In the genomic region with DNA sequence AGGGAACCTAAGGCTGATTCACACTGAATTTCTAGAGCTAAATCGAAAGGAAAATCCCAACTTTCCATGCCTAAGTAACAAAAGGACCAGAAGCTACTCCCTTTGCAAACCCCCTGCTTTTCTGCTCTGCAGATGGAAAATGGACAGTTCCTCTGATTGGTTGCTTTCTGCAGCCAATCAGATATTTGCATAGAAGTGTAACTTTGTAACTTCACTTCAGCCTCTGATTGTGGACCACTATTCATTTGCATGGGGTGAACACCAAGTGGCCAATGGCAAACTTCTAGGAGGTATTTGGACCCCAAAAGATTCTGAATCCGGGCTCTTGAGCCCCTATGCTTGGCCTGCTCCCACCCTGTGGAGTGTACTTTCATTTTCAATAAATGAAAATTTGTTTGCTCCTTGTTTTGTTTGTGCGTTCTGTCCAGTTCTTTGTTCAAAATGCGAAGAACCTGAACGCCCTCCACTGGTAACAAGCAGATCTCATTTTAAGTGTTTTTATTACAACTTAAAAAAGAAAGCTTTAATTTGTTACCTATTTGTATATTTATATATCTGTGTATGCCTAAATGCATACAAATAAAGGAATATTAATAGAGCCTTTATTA, we compare ENCODE assay signal across 10 cellular contexts. TPM values are rescaled to one million over a fixed set of nuclear protein-coding genes. Genes with fewer than 3 reads are reported as not detected.
A peak's percentile ranks its signal among the peaks of the same experiment; 100 is the strongest.
DNase-seq lines count a peak whose midpoint lies in the region; ATAC-seq, FAIRE-seq and TF ChIP-seq lines count a peak whose summit lies in the region.
"Had no signal": no experiment of that assay in that cellular context is flagged by ENCODE, and none has a peak within 500 bp of the region (broad histone marks: within the 10 kb centered on the region; RNA-seq: fewer than 3 reads in every experiment).

No MANE protein-coding gene starts in this region.

- no peaks in the 10 kb centered on the region for H3K36me3 Mint-ChIP-seq in endodermal cell (ENCODE audit: low read depth)
- H3K36me3 Mint-ChIP-seq in activated naive CD8-positive, alpha-beta T cell treated with anti-CD3 and anti-CD28 coated beads, Interleukin-2, amount 50 U/mL, for 24 hours (ENCODE audit: low read depth), result no peaks in the 10 kb centered on the region

- H3K27ac Mint-ChIP-seq in endodermal cell, result no peak overlapping the region
- H3K27ac Mint-ChIP-seq in activated naive CD8-positive, alpha-beta T cell treated with anti-CD3 and anti-CD28 coated beads, Interleukin-2, amount 50 U/mL, for 24 hours, result no peak overlapping the region
- H3K27ac Mint-ChIP-seq: progenitor cell of endocrine pancreas had no signal

- FAIRE-seq in pancreas (lab: Jason Lieb, UNC), result no peak

- no peak overlapping the region for H3K4me3 ChIP-seq in endodermal cell (ENCODE audit: low read length)
- no peak overlapping the region for H3K4me3 ChIP-seq in pancreas
- H3K4me3 ChIP-seq: PC-9 had no signal

- H3K27me3 ChIP-seq in endodermal cell (ENCODE audit: control insufficient read depth, insufficient read depth, low read length, poor library complexity, severe bottlenecking) (peaks cover 39% of the 10 kb centered on the region), pancreas (no peaks in the 10 kb centered on the region)

- H3K36me3 ChIP-seq in endodermal cell (ENCODE audit: control insufficient read depth, insufficient read depth, low read length) (no peaks in the 10 kb centered on the region), pancreas (no peaks in the 10 kb centered on the region)

- H3K27ac ChIP-seq in endodermal cell (ENCODE audit: low read depth, low read length) (no peak overlapping the region), pancreas (no peak overlapping the region)
- H3K27ac ChIP-seq: PC-9 had no signal

- no peak overlapping the region for H3K4me3 Mint-ChIP-seq in endodermal cell
- H3K4me3 Mint-ChIP-seq in activated naive CD8-positive, alpha-beta T cell treated with anti-CD3 and anti-CD28 coated beads, Interleukin-2, amount 50 U/mL, for 24 hours, result no peak overlapping the region

- H3K4me1 ChIP-seq in endodermal cell (ENCODE audit: control insufficient read depth, insufficient read depth, low read length) (no peaks in the 10 kb centered on the region), pancreas (no peaks in the 10 kb centered on the region)

- 86 to 88% methylated on average over 3 to 5 of the region's 5 CpGs for WGBS in endodermal cell (ENCODE audit: insufficient coverage in 1 of 2, insufficient read length in 1 of 2), 2 experiments
- WGBS in pancreas, 2 donors, result 42 to 63% methylated on average over 5 of the region's 5 CpGs

- H3K27me3 Mint-ChIP-seq in endodermal cell (ENCODE audit: insufficient read depth), result peaks cover 34% of the 10 kb centered on the region
- H3K27me3 Mint-ChIP-seq in activated naive CD8-positive, alpha-beta T cell treated with anti-CD3 and anti-CD28 coated beads, Interleukin-2, amount 50 U/mL, for 24 hours, result peaks cover 8% of the 10 kb centered on the region

- intact Hi-C loops in pancreas (cut with DNase I), result no loop called here

- H3K9me3 ChIP-seq in endodermal cell (ENCODE audit: control insufficient read depth, low read length) (peaks cover 3% of the 10 kb centered on the region), pancreas (no peaks in the 10 kb centered on the region)

- no peaks in the 10 kb centered on the region for H3K4me1 Mint-ChIP-seq in endodermal cell
- no peaks in the 10 kb centered on the region for H3K4me1 Mint-ChIP-seq in activated naive CD8-positive, alpha-beta T cell treated with anti-CD3 and anti-CD28 coated beads, Interleukin-2, amount 50 U/mL, for 24 hours

- TF ChIP-seq CTCF in endodermal cell (conservative IDR thresholded peaks at IDR 0.05) (peak; percentile 30), pancreas (IDR thresholded peaks at IDR 0.05) (no peak), omental fat pad (IDR thresholded peaks at IDR 0.05) (no peak)

- ATAC-seq in pancreas (peak in 3 of 4 donors; percentile 35 to 58 (median 43)), GM18907 (IDR thresholded peaks at IDR 0.05; ENCODE audit: unreplicated experiment) (no peak), omental fat pad (ENCODE audit: low FRiP score) (no peak)
- no peak for ATAC-seq in activated naive CD8-positive, alpha-beta T cell treated with anti-CD3 and anti-CD28 coated beads, Interleukin-2, amount 50 U/mL, for 24 hours

- peaks cover 6% of the 10 kb centered on the region for H3K9me3 Mint-ChIP-seq in endodermal cell
- no peaks in the 10 kb centered on the region for H3K9me3 Mint-ChIP-seq in activated naive CD8-positive, alpha-beta T cell treated with anti-CD3 and anti-CD28 coated beads, Interleukin-2, amount 50 U/mL, for 24 hours

- DNase-seq in GM04504 (ENCODE audit: low read depth), result peak; percentile 38
- DNase-seq in NCI-H2227 treated with DMSO at 0.1 percent for 48 hours (lab: John Stamatoyannopoulos, UW), result peak; percentile 56
- DNase-seq in endodermal cell, result no peak
- peak in 1 of 6 donors; percentile 2 for DNase-seq in pancreas
- no peak for DNase-seq in central memory CD4-positive, alpha-beta T cell
- DNase-seq in activated naive CD8-positive, alpha-beta T cell treated with anti-CD3 and anti-CD28 coated beads, Interleukin-2, amount 50 U/mL, for 24 hours, result no peak
- no peak for DNase-seq in omental fat pad (ENCODE audit: low spot score)

- no peak overlapping the region for H3K9ac ChIP-seq in endodermal cell (ENCODE audit: extremely low read depth, low read length, poor library complexity, severe bottlenecking)

RNA-seq across cellular contexts. Expression of a gene that starts 6.4 kb away (rescaled TPM):
- total RNA-seq in endodermal cell, result 10 to 100 TPM; 20.1 to 28.5 TPM
- 21.7 TPM for polyA plus RNA-seq in endodermal cell (2013, experiment 1 of 2)
- polyA plus RNA-seq in endodermal cell (2013, experiment 2 of 2), result 16.9 TPM
- 10 to 100 TPM; 13.4 to 36.6 (median 16.5) TPM for total RNA-seq in pancreas
- 10 to 100 TPM; 24.4 to 32.8 TPM for polyA plus RNA-seq in pancreas
- 10 to 100 TPM; 14.7 to 29.8 (median 20.8) TPM for total RNA-seq in omental fat pad

RNA-seq across cellular contexts. Expression of a gene that starts 18.4 kb away (rescaled TPM):
- 10 to 100 TPM; 18.4 to 30.3 TPM for total RNA-seq in endodermal cell
- 68.2 TPM for polyA plus RNA-seq in endodermal cell (2013, experiment 1 of 2)
- polyA plus RNA-seq in endodermal cell (2013, experiment 2 of 2), result 52.4 TPM
- total RNA-seq in pancreas, result 10 to 100 TPM; 10.4 to 47.5 (median 27.6) TPM
- 100 to 1,000 TPM; 139 to 193 TPM for polyA plus RNA-seq in pancreas
- total RNA-seq in omental fat pad, result 10 to 100 TPM; 35.3 to 74.7 (median 52.2) TPM

RNA-seq across cellular contexts. Expression of a gene that starts 29.8 kb away (rescaled TPM):
- total RNA-seq in endodermal cell (10 to 100 TPM; 55.7 to 69.3 TPM), pancreas (10 to 100 TPM; 17.6 to 48.5 (median 26.1) TPM), omental fat pad (10 to 100 TPM; 33.8 to 88.1 (median 68.6) TPM)
- 68.6 TPM for polyA plus RNA-seq in endodermal cell (2013, experiment 1 of 2)
- polyA plus RNA-seq in endodermal cell (2013, experiment 2 of 2), result 68.8 TPM
- 10 to 100 TPM; 40.3 to 57.3 TPM for polyA plus RNA-seq in pancreas

RNA-seq across cellular contexts. Expression of a gene that starts 30.1 kb away (rescaled TPM):
- total RNA-seq in endodermal cell (not detected), pancreas (under 1 TPM in 1 of 6 donors, not detected in 5; 0.60 TPM), omental fat pad (not detected)
- not detected for polyA plus RNA-seq in endodermal cell (2013, experiment 1 of 2)
- not detected for polyA plus RNA-seq in endodermal cell (2013, experiment 2 of 2)
- under 1 TPM in 1 of 2 donors, not detected in 1; 0.82 TPM for polyA plus RNA-seq in pancreas

RNA-seq across cellular contexts. Expression of a gene that starts 38.1 kb away (rescaled TPM):
- total RNA-seq in endodermal cell (10 to 100 TPM; 23.0 to 65.6 TPM), pancreas (10 to 100 TPM in 3 of 6 donors, not detected in 3; 23.3 to 32.1 (median 26.9) TPM), omental fat pad (10 to 100 TPM in 1 of 4 donors, not detected in 3; 19.3 TPM)
- polyA plus RNA-seq in endodermal cell (2013, experiment 1 of 2), result not detected
- not detected for polyA plus RNA-seq in endodermal cell (2013, experiment 2 of 2)
- polyA plus RNA-seq in pancreas, result 10 to 100 TPM; 21.7 to 41.8 TPM
- total RNA-seq: PC-9 had no signal

Comparison
In these comparisons a context has a peak if more than half of its experiments do, and no peak if none do; other contexts are left out.
1. DNase-seq: peak in GM04504 (single experiment) and NCI-H2227 treated with DMSO at 0.1 percent for 48 hours (single experiment); none in endodermal cell (single experiment), central memory CD4-positive, alpha-beta T cell (single experiment), activated naive CD8-positive, alpha-beta T cell treated with anti-CD3 and anti-CD28 coated beads, Interleukin-2, amount 50 U/mL, for 24 hours (single experiment) and omental fat pad (single experiment).
2. ATAC-seq: peak in pancreas (3 of 4); none in GM18907 (single experiment), activated naive CD8-positive, alpha-beta T cell treated with anti-CD3 and anti-CD28 coated beads, Interleukin-2, amount 50 U/mL, for 24 hours (single experiment) and omental fat pad (single experiment).